Comparison of ENCODE assay signal across 8 cellular contexts in the genomic region with DNA sequence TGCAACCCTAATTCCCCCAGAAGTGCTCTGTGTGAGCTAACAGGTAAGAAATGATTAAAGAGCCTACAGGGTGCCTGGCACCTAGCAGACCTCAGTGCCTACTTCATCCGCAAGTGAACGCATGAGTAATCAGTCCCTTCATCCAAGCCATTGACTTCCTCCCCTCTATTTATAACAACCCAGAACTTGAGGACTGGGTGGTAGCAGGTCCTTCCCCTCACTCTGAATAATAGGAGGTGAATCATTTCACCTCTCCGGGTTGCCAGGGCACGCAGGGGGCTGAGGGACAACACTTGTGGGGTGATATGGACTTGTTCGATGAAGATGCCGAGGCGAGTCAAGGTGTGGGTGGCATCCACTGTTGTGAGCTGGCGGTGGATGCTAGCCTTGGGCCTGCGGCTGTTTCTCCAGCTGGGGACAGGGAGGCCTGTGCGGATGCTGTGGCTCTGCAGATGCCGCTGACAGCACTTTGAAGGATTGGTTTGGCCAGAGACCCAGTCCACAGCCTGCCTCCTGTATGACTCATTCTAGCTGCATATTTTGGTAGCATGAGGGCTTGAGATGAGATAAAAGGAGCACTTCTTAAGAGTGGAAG. TPM values are rescaled to one million over a fixed set of nuclear protein-coding genes. Genes with fewer than 3 reads are reported as not detected.
DNase-seq lines count a peak whose midpoint lies in the region; ATAC-seq and TF ChIP-seq lines count a peak whose summit lies in the region.

No MANE protein-coding gene starts in this region.

- peaks cover 0 to 29% (median 9%) of the 10 kb centered on the region in 4 donors for H3K4me1 ChIP-seq in Peyer's patch

- peak overlapping the region; percentile 46 for H3K4me3 ChIP-seq in GM12865 (ENCODE audit: low read depth, low read length)
- no peak overlapping the region for H3K4me3 ChIP-seq in Peyer's patch

- TF ChIP-seq CTCF in GM12865 (IDR thresholded peaks at IDR 0.05; ENCODE audit: insufficient read depth, low read depth, low read length, missing control alignments) (no peak), Peyer's patch (IDR thresholded peaks at IDR 0.05) (no peak)

- TF ChIP-seq POLR2A in Peyer's patch (IDR thresholded peaks at IDR 0.05): no peak

- no peaks in the 10 kb centered on the region for H3K36me3 ChIP-seq in Peyer's patch

- H3K9me3 ChIP-seq in Peyer's patch: no peaks in the 10 kb centered on the region

- no peaks in the 10 kb centered on the region for H3K27me3 ChIP-seq in Peyer's patch

- intact Hi-C loops in sciatic nerve (cut with DNase I): no loop called here

- H3K27ac ChIP-seq in Peyer's patch: peak overlapping the region in 3 of 4 donors; percentile 55 to 92 (median 92)

- ATAC-seq in HG02938 (IDR thresholded peaks at IDR 0.05; ENCODE audit: unreplicated experiment) (peak; percentile 41), sciatic nerve (peak; percentile 89), HG03108 (IDR thresholded peaks at IDR 0.05; ENCODE audit: unreplicated experiment) (no peak)

- DNase-seq in GM12865 (ENCODE audit: low read depth) (peak; percentile 92), Peyer's patch (peak in 2 of 3 donors; percentile 40 to 75), glomerular visceral epithelial cell (ENCODE audit: extremely low spot score) (peak; percentile 80), sciatic nerve (ENCODE audit: low spot score) (peak; percentile 70), GM19240 (ENCODE audit: insufficient read length, low spot score) (no peak)
- DNase-seq in activated effector memory CD4-positive, alpha-beta T cell treated with Interleukin-2 at 50 U/mL for 16 hours: peak; percentile 72

RNA-seq across cellular contexts. Expression of gene SORL1, which starts 12.3 kb away (rescaled TPM):
- total RNA-seq in Peyer's patch: 100 to 1,000 TPM in 3 of 4 donors, 10 to 100 TPM in 1; 52.0 to 282 (median 191) TPM
- 45.1 TPM for total RNA-seq in sciatic nerve
